Comparison of ENCODE assay signal across 1 cellular context in genomic region chr22:31621507-31622160, GRCh38.
TF ChIP-seq lines count a peak whose summit lies in the region.

No MANE protein-coding gene starts in this region.

TF ChIP-seq in WTC11, 78 proteins besides CTCF, POLR2A, EP300 and RAD21 (continued from another document):
- TF ChIP-seq, protein P1, sequence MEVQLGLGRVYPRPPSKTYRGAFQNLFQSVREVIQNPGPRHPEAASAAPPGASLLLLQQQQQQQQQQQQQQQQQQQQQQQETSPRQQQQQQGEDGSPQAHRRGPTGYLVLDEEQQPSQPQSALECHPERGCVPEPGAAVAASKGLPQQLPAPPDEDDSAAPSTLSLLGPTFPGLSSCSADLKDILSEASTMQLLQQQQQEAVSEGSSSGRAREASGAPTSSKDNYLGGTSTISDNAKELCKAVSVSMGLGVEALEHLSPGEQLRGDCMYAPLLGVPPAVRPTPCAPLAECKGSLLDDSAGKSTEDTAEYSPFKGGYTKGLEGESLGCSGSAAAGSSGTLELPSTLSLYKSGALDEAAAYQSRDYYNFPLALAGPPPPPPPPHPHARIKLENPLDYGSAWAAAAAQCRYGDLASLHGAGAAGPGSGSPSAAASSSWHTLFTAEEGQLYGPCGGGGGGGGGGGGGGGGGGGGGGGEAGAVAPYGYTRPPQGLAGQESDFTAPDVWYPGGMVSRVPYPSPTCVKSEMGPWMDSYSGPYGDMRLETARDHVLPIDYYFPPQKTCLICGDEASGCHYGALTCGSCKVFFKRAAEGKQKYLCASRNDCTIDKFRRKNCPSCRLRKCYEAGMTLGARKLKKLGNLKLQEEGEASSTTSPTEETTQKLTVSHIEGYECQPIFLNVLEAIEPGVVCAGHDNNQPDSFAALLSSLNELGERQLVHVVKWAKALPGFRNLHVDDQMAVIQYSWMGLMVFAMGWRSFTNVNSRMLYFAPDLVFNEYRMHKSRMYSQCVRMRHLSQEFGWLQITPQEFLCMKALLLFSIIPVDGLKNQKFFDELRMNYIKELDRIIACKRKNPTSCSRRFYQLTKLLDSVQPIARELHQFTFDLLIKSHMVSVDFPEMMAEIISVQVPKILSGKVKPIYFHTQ (CRISPR knock-in tag; IDR thresholded peaks at IDR 0.05), result no peak
- TF ChIP-seq ZNF263 (CRISPR knock-in tag; IDR thresholded peaks at IDR 0.05; ENCODE audit: low read depth) (no peak), ZNF671 (CRISPR knock-in tag; IDR thresholded peaks at IDR 0.05) (no peak), MYBL2 (CRISPR knock-in tag; IDR thresholded peaks at IDR 0.05) (no peak)
